1 cellular context compared by ENCODE assay signal in the genomic region with DNA sequence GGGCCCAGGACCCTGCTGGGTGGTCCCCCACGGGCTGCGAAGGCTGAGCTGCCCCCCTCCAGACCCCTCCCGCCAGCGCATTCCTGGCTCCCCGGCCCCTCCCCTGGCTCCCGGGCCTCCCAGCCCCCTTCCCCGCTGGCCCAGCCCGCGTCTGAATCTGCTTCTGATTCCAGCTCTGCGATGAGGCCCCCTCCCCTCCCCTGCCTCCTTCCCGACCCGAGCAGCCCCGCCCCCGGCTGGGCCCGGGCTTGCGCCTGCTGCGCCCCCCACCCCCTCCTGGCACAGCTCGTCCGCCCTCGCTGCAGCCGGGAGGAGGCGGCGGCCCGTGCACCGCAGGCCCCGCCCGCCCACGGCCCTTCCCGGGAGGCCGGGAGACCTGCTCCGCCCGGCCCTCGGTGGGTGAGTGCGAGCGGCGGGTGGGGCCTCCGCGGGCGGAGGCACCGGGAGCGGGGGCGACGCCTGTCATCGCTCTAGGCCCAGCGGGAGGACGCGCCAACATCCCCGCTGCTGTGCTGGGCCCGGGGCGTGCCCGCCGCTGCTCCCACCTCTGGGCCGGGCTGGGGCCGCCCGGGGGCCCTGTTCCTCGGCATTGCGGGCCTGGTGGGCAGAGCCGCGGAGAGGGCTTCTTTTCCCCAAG.
TF ChIP-seq lines count a peak whose summit lies in the region.

A gene (plus strand): TSS at position 282 of the 637 bp plus-strand sequence. CDS start 405 bp downstream, outside the sequence.

TF ChIP-seq in HEK293, 187 proteins besides CTCF, POLR2A, EP300 and RAD21 (continued from another document):
- TF ChIP-seq ZNF423 (tag by site-specific recombination; IDR thresholded peaks at IDR 0.05), result no peak
- peak; percentile 83 for TF ChIP-seq ZNF561 (tag by site-specific recombination; IDR thresholded peaks at IDR 0.05; ENCODE audit: borderline replicate concordance)
- TF ChIP-seq ZNF677 (tag by site-specific recombination; IDR thresholded peaks at IDR 0.05), result no peak
- peak; percentile 78 for TF ChIP-seq KLF1 (tag by site-specific recombination; IDR thresholded peaks at IDR 0.05)
- TF ChIP-seq KLF10 (tag by site-specific recombination; IDR thresholded peaks at IDR 0.05), result 0 out of 2 replicates have a peak, but pooled peaks have one; percentile 45
- peak; percentile 40; the same call in 1 of the 2 replicates for TF ChIP-seq ZSCAN30 (tag by site-specific recombination; IDR thresholded peaks at IDR 0.05)
- TF ChIP-seq ZNF658 (tag by site-specific recombination; IDR thresholded peaks at IDR 0.05), result no peak
- no peak for TF ChIP-seq ZFP37 (tag by site-specific recombination; IDR thresholded peaks at IDR 0.05)
- TF ChIP-seq, protein P1, sequence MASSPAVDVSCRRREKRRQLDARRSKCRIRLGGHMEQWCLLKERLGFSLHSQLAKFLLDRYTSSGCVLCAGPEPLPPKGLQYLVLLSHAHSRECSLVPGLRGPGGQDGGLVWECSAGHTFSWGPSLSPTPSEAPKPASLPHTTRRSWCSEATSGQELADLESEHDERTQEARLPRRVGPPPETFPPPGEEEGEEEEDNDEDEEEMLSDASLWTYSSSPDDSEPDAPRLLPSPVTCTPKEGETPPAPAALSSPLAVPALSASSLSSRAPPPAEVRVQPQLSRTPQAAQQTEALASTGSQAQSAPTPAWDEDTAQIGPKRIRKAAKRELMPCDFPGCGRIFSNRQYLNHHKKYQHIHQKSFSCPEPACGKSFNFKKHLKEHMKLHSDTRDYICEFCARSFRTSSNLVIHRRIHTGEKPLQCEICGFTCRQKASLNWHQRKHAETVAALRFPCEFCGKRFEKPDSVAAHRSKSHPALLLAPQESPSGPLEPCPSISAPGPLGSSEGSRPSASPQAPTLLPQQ (tag by site-specific recombination; IDR thresholded peaks at IDR 0.05), result peak; percentile 9
- TF ChIP-seq ZIC2 (tag by site-specific recombination; IDR thresholded peaks at IDR 0.05), result peak; percentile 49
- TF ChIP-seq, protein P2, sequence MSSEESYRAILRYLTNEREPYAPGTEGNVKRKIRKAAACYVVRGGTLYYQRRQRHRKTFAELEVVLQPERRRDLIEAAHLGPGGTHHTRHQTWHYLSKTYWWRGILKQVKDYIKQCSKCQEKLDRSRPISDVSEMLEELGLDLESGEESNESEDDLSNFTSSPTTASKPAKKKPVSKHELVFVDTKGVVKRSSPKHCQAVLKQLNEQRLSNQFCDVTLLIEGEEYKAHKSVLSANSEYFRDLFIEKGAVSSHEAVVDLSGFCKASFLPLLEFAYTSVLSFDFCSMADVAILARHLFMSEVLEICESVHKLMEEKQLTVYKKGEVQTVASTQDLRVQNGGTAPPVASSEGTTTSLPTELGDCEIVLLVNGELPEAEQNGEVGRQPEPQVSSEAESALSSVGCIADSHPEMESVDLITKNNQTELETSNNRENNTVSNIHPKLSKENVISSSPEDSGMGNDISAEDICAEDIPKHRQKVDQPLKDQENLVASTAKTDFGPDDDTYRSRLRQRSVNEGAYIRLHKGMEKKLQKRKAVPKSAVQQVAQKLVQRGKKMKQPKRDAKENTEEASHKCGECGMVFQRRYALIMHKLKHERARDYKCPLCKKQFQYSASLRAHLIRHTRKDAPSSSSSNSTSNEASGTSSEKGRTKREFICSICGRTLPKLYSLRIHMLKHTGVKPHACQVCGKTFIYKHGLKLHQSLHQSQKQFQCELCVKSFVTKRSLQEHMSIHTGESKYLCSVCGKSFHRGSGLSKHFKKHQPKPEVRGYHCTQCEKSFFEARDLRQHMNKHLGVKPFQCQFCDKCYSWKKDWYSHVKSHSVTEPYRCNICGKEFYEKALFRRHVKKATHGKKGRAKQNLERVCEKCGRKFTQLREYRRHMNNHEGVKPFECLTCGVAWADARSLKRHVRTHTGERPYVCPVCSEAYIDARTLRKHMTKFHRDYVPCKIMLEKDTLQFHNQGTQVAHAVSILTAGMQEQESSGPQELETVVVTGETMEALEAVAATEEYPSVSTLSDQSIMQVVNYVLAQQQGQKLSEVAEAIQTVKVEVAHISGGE (tag by site-specific recombination; conservative IDR thresholded peaks at IDR 0.05; ENCODE audit: low read depth), result no peak
- TF ChIP-seq, protein P3, sequence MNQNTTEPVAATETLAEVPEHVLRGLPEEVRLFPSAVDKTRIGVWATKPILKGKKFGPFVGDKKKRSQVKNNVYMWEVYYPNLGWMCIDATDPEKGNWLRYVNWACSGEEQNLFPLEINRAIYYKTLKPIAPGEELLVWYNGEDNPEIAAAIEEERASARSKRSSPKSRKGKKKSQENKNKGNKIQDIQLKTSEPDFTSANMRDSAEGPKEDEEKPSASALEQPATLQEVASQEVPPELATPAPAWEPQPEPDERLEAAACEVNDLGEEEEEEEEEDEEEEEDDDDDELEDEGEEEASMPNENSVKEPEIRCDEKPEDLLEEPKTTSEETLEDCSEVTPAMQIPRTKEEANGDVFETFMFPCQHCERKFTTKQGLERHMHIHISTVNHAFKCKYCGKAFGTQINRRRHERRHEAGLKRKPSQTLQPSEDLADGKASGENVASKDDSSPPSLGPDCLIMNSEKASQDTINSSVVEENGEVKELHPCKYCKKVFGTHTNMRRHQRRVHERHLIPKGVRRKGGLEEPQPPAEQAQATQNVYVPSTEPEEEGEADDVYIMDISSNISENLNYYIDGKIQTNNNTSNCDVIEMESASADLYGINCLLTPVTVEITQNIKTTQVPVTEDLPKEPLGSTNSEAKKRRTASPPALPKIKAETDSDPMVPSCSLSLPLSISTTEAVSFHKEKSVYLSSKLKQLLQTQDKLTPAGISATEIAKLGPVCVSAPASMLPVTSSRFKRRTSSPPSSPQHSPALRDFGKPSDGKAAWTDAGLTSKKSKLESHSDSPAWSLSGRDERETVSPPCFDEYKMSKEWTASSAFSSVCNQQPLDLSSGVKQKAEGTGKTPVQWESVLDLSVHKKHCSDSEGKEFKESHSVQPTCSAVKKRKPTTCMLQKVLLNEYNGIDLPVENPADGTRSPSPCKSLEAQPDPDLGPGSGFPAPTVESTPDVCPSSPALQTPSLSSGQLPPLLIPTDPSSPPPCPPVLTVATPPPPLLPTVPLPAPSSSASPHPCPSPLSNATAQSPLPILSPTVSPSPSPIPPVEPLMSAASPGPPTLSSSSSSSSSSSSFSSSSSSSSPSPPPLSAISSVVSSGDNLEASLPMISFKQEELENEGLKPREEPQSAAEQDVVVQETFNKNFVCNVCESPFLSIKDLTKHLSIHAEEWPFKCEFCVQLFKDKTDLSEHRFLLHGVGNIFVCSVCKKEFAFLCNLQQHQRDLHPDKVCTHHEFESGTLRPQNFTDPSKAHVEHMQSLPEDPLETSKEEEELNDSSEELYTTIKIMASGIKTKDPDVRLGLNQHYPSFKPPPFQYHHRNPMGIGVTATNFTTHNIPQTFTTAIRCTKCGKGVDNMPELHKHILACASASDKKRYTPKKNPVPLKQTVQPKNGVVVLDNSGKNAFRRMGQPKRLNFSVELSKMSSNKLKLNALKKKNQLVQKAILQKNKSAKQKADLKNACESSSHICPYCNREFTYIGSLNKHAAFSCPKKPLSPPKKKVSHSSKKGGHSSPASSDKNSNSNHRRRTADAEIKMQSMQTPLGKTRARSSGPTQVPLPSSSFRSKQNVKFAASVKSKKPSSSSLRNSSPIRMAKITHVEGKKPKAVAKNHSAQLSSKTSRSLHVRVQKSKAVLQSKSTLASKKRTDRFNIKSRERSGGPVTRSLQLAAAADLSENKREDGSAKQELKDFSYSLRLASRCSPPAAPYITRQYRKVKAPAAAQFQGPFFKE (tag by site-specific recombination; IDR thresholded peaks at IDR 0.05; ENCODE audit: borderline replicate concordance), result no peak
- TF ChIP-seq ZNF555 (tag by site-specific recombination; conservative IDR thresholded peaks at IDR 0.05), result no peak
- TF ChIP-seq ZNF48 (tag by site-specific recombination; IDR thresholded peaks at IDR 0.05), result no peak
- no peak for TF ChIP-seq ZNF610 (tag by site-specific recombination; IDR thresholded peaks at IDR 0.05; ENCODE audit: borderline replicate concordance)
- TF ChIP-seq SALL2 (tag by site-specific recombination; IDR thresholded peaks at IDR 0.05; ENCODE audit: borderline replicate concordance), result no peak
- TF ChIP-seq, protein P4, sequence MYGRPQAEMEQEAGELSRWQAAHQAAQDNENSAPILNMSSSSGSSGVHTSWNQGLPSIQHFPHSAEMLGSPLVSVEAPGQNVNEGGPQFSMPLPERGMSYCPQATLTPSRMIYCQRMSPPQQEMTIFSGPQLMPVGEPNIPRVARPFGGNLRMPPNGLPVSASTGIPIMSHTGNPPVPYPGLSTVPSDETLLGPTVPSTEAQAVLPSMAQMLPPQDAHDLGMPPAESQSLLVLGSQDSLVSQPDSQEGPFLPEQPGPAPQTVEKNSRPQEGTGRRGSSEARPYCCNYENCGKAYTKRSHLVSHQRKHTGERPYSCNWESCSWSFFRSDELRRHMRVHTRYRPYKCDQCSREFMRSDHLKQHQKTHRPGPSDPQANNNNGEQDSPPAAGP (tag by site-specific recombination; IDR thresholded peaks at IDR 0.05), result peak; percentile 34; the same call in 1 of the 2 replicates
- no peak for TF ChIP-seq ZNF221 (tag by site-specific recombination; IDR thresholded peaks at IDR 0.05; ENCODE audit: borderline replicate concordance)
- no peak for TF ChIP-seq ZNF155 (tag by site-specific recombination; IDR thresholded peaks at IDR 0.05)
- TF ChIP-seq TCF7L2 (IDR thresholded peaks at IDR 0.05; ENCODE audit: borderline replicate concordance, low read depth, low read length), result no peak
- TF ChIP-seq, protein P5, sequence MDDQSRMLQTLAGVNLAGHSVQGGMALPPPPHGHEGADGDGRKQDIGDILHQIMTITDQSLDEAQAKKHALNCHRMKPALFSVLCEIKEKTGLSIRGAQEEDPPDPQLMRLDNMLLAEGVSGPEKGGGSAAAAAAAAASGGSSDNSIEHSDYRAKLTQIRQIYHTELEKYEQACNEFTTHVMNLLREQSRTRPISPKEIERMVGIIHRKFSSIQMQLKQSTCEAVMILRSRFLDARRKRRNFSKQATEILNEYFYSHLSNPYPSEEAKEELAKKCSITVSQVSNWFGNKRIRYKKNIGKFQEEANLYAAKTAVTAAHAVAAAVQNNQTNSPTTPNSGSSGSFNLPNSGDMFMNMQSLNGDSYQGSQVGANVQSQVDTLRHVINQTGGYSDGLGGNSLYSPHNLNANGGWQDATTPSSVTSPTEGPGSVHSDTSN (CRISPR knock-in tag; IDR thresholded peaks at IDR 0.05), result 0 out of 2 replicates have a peak, but pooled peaks have one; percentile 20
- TF ChIP-seq IKZF3 (tag by site-specific recombination; IDR thresholded peaks at IDR 0.05), result peak; percentile 36; the same call in 1 of the 2 replicates
- TF ChIP-seq, protein P6, sequence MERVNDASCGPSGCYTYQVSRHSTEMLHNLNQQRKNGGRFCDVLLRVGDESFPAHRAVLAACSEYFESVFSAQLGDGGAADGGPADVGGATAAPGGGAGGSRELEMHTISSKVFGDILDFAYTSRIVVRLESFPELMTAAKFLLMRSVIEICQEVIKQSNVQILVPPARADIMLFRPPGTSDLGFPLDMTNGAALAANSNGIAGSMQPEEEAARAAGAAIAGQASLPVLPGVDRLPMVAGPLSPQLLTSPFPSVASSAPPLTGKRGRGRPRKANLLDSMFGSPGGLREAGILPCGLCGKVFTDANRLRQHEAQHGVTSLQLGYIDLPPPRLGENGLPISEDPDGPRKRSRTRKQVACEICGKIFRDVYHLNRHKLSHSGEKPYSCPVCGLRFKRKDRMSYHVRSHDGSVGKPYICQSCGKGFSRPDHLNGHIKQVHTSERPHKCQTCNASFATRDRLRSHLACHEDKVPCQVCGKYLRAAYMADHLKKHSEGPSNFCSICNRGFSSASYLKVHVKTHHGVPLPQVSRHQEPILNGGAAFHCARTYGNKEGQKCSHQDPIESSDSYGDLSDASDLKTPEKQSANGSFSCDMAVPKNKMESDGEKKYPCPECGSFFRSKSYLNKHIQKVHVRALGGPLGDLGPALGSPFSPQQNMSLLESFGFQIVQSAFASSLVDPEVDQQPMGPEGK (tag by site-specific recombination; IDR thresholded peaks at IDR 0.05), result 0 out of 2 replicates have a peak, but pooled peaks have one; percentile 9
- TF ChIP-seq ZBTB8A (tag by site-specific recombination; IDR thresholded peaks at IDR 0.05), result peak; percentile 76; the same call in 1 of the 2 replicates
- no peak for TF ChIP-seq ZBTB17 (tag by site-specific recombination; IDR thresholded peaks at IDR 0.05)
- TF ChIP-seq, protein P7, sequence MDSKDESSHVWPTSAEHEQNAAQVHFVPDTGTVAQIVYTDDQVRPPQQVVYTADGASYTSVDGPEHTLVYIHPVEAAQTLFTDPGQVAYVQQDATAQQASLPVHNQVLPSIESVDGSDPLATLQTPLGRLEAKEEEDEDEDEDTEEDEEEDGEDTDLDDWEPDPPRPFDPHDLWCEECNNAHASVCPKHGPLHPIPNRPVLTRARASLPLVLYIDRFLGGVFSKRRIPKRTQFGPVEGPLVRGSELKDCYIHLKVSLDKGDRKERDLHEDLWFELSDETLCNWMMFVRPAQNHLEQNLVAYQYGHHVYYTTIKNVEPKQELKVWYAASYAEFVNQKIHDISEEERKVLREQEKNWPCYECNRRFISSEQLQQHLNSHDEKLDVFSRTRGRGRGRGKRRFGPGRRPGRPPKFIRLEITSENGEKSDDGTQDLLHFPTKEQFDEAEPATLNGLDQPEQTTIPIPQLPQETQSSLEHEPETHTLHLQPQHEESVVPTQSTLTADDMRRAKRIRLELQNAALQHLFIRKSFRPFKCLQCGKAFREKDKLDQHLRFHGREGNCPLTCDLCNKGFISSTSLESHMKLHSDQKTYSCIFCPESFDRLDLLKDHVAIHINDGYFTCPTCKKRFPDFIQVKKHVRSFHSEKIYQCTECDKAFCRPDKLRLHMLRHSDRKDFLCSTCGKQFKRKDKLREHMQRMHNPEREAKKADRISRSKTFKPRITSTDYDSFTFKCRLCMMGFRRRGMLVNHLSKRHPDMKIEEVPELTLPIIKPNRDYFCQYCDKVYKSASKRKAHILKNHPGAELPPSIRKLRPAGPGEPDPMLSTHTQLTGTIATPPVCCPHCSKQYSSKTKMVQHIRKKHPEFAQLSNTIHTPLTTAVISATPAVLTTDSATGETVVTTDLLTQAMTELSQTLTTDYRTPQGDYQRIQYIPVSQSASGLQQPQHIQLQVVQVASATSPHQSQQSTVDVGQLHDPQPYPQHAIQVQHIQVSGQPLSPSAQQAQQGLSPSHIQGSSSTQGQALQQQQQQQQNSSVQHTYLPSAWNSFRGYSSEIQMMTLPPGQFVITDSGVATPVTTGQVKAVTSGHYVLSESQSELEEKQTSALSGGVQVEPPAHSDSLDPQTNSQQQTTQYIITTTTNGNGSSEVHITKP (tag by site-specific recombination; IDR thresholded peaks at IDR 0.05), result peak; percentile 1; the same call in 1 of the 2 replicates
- no peak for TF ChIP-seq ZNF707 (tag by site-specific recombination; IDR thresholded peaks at IDR 0.05)
- peak; percentile 94 for TF ChIP-seq ZFHX2 (tag by site-specific recombination; conservative IDR thresholded peaks at IDR 0.05)
- TF ChIP-seq ZBTB20 (tag by site-specific recombination; IDR thresholded peaks at IDR 0.05), result peak; percentile 88
- TF ChIP-seq, protein P8, sequence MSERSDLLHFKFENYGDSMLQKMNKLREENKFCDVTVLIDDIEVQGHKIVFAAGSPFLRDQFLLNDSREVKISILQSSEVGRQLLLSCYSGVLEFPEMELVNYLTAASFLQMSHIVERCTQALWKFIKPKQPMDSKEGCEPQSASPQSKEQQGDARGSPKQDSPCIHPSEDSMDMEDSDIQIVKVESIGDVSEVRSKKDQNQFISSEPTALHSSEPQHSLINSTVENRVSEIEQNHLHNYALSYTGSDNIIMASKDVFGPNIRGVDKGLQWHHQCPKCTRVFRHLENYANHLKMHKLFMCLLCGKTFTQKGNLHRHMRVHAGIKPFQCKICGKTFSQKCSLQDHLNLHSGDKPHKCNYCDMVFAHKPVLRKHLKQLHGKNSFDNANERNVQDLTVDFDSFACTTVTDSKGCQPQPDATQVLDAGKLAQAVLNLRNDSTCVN (tag by site-specific recombination; optimal IDR thresholded peaks at IDR 0.05), result peak; percentile 64
